Comparison of ENCODE assay signal across 8 cellular contexts in the genomic region with DNA sequence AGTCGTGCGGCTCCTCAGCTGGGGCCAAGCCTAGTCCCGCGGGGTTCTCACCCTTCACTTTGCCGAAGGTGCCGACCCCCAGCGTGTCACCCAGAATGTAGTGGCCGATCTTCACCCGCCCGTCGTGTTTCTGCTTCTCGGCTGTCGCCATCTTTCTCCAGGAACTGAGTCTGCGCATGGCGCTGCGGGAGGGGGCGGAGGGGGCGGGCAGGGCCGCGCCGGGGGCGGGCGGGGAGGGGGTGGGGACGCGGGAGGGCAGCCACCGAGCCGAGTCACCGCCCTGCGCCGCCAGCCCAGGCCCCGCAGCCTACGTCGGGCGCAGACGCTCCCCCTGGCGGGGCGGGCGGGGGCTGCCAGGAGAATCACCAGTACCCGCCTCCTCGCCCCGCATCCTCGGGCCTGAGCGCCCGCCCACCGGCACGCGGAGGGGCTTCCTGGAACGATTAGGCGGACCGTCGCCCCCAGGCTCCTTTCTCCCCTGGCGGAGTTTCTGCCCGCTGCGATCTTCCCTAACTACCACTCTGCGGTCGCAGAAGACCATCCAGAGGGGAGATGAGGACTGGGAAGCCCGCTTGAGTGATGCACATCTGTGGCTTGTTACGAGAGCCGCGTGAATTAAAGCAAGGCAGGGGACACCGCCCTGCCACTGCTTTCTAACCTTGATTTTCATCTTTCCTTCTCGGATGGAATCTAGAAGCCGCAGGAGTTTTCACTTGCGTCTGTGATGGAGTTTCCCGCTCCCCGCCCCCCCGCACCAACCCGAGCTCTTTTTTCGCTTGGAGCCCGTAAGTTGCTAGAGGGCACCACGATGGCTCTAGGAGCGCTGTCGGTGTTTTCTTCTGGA. TPM values are rescaled to one million over a fixed set of nuclear protein-coding genes. Genes with fewer than 3 reads are reported as not detected.
DNase-seq lines count a peak whose midpoint lies in the region; ATAC-seq lines count a peak whose summit lies in the region.

Gene PRKAA1 (minus strand): TSS at position 363 of the 844 bp plus-strand sequence. CDS start 185 bp downstream, at position 178.

- ATAC-seq in GM21360 (IDR thresholded peaks at IDR 0.05; ENCODE audit: unreplicated experiment), result peak; percentile 96

- peak; percentile 77 for DNase-seq in COR-L47 (lab: John Stamatoyannopoulos, UW)
- DNase-seq in HT-29 (ENCODE audit: low spot score), result peak; percentile 95
- DNase-seq in NK-92 (lab: John Stamatoyannopoulos, UW; ENCODE audit: unreplicated experiment), result peak; percentile 8
- peak; percentile 69 to 86 for DNase-seq in activated CD8-positive, alpha-beta memory T cell treated with anti-CD3 and anti-CD28 coated beads for 1 hour (ENCODE audit: extremely low read depth in 1 of 2, low read depth in 1 of 2)
- peak; percentile 86 for DNase-seq in effector CD4-positive, alpha-beta T cell
- peak; percentile 92 to 95 for DNase-seq in lung microvascular endothelial cell (ENCODE audit: low read depth in 2 of 2)
- peak; percentile 71 to 84 (median 77) for DNase-seq in stimulated activated CD4-positive, alpha-beta T cell treated with anti-CD3 and anti-CD28 coated beads, TNF-alpha, amount 100 ng/mL, for 48 hours (ENCODE audit: low read depth in 3 of 3)

RNA-seq across cellular contexts. Expression of gene PRKAA1, which starts in this region (rescaled TPM):
- 81.0 and 81.4 TPM in 2 replicates for total RNA-seq in HT-29 (2014; rRNA removed; shearing (Covaris generic))
- total RNA-seq in lung microvascular endothelial cell, result 81.3 and 87.4 TPM in 2 replicates

Comparison
In these comparisons a context has a peak if more than half of its experiments do, and no peak if none do; other contexts are left out.
1. Peak in every context shown above with its lines: DNase-seq and ATAC-seq.
2. DNase-seq: peak in every context shown above with its lines; median percentile 95 in HT-29; 94 in lung microvascular endothelial cell; 86 in effector CD4-positive, alpha-beta T cell; 78 in activated CD8-positive, alpha-beta memory T cell treated with anti-CD3 and anti-CD28 coated beads for 1 hour; 77 in COR-L47; 77 in stimulated activated CD4-positive, alpha-beta T cell treated with anti-CD3 and anti-CD28 coated beads, TNF-alpha, amount 100 ng/mL, for 48 hours; 8 in NK-92.